In genomic region chr12:120590741-120591407, GRCh38 we compare ENCODE assay signal across 1 cellular context.
A peak's percentile ranks its signal among the peaks of the same experiment; 100 is the strongest.
TF ChIP-seq lines count a peak whose summit lies in the region.

No MANE protein-coding gene starts in this region.

TF ChIP-seq in HCT116, 20 proteins besides CTCF, POLR2A, EP300 and RAD21:
- TF ChIP-seq, protein P1, sequence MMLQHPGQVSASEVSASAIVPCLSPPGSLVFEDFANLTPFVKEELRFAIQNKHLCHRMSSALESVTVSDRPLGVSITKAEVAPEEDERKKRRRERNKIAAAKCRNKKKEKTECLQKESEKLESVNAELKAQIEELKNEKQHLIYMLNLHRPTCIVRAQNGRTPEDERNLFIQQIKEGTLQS (IDR thresholded peaks at IDR 0.05): no peak
- TF ChIP-seq SRF (IDR thresholded peaks at IDR 0.05; ENCODE audit: low read depth): no peak
- no peak for TF ChIP-seq EZH2phosphoT487 (IDR thresholded peaks at IDR 0.05; ENCODE audit: borderline replicate concordance)
- TF ChIP-seq REST (IDR thresholded peaks at IDR 0.05; ENCODE audit: low read depth): no peak
- TF ChIP-seq SIN3A (IDR thresholded peaks at IDR 0.05; ENCODE audit: low read depth): no peak
- TF ChIP-seq ZBTB33 (IDR thresholded peaks at IDR 0.05; ENCODE audit: extremely low read depth, insufficient replicate concordance, low read length): no peak
- peak; percentile 45; the same call in 1 of the 2 replicates for TF ChIP-seq CBX3 (IDR thresholded peaks at IDR 0.05; ENCODE audit: low read depth)
- TF ChIP-seq EGR1 (IDR thresholded peaks at IDR 0.05; ENCODE audit: low read depth): no peak
- no peak for TF ChIP-seq ELF1 (IDR thresholded peaks at IDR 0.05; ENCODE audit: borderline replicate concordance, low read depth)
